ENCODE assay signal across 23 cellular contexts in the genomic region with DNA sequence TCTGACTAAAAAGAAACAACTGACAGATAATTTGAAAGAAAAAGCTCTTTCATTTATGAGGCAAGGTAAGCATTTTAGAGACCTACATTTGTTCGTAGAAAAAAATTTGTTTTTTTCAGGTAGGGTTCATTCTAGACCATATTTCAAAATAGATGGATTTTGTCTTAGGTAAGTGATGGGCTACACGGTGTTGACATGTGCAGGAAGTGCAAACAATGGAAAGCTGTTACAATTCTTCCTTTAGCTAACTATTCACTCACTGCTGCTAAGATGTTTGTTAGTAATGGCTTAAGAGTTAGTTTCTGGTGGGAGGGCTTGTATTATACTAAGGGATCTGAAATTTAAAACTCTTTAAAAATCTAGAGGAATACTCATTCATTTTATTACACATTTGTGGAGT.
DNase-seq lines count a peak whose midpoint lies in the region; ATAC-seq, FAIRE-seq and TF ChIP-seq lines count a peak whose summit lies in the region.
"Had no signal": no experiment of that assay in that cellular context is flagged by ENCODE, and none has a peak within 500 bp of the region (broad histone marks: within the 10 kb centered on the region; RNA-seq: fewer than 3 reads in every experiment).

No MANE protein-coding gene starts in this region.

- no peak overlapping the region for H3K27ac Mint-ChIP-seq in stimulated activated memory B cell treated with anti-CD40 and anti-IgM and Interleukin-4, amounts not matched to agents 10 μg/mL and 1 μg/mL and 100 μg/mL, for 72 hours
- H3K27ac Mint-ChIP-seq: B cell; CD4-positive, CD25-positive, alpha-beta regulatory T cell; CD8-positive, alpha-beta T cell; HFFc6 had no signal

- no peak for TF ChIP-seq RAD21 in HepG2 (CRISPR knock-in tag; IDR thresholded peaks at IDR 0.05)

- CTCF ChIA-PET in HepG2 (lab: Yijun Ruan, JAX; ENCODE audit: low intra/inter-chr PET ratio, low total read pairs) = no interaction called here

- H3K27ac ChIP-seq in HepG2 (ENCODE audit: extremely low read length, insufficient read depth, low read length) = no peak overlapping the region
- no peak overlapping the region for H3K27ac ChIP-seq in right lobe of liver
- H3K27ac ChIP-seq in body of pancreas = no peak overlapping the region
- H3K27ac ChIP-seq: 22Rv1, BLaER1, C4-2B had no signal

- H3K4me1 ChIP-seq in HepG2 (ENCODE audit: insufficient read depth, low read length) = peaks cover 15% of the 10 kb centered on the region
- H3K4me1 ChIP-seq in right lobe of liver = no peaks in the 10 kb centered on the region
- H3K4me1 ChIP-seq in body of pancreas = no peaks in the 10 kb centered on the region
- H3K4me1 ChIP-seq: BLaER1, Caco-2 had no signal

- intact Hi-C loops in HepG2 (cut with micrococcal nuclease; ENCODE audit: unreplicated experiment) (no loop called here), right lobe of liver (cut with DNase I) (no loop called here), body of pancreas (cut with DNase I) (no loop called here)

- no peak overlapping the region for H3K4me2 ChIP-seq in HepG2 (ENCODE audit: low read depth, low read length)
- H3K4me2 ChIP-seq: BLaER1 had no signal

- TF ChIP-seq CTCF in HepG2 (CRISPR knock-in tag; IDR thresholded peaks at IDR 0.05) (no peak), right lobe of liver (IDR thresholded peaks at IDR 0.05) (no peak), body of pancreas (IDR thresholded peaks at IDR 0.05) (no peak)

- H2AFZ ChIP-seq in HepG2 (ENCODE audit: low read length) = no peak overlapping the region

- FAIRE-seq in HepG2 (lab: Jason Lieb, UNC) (no peak), islet of Langerhans (lab: Jason Lieb, UNC) (peak; percentile 58)
- FAIRE-seq: GM12891, GM18507 had no signal

- H3K9me3 Mint-ChIP-seq in stimulated activated memory B cell treated with anti-CD40 and anti-IgM and Interleukin-4, amounts not matched to agents 10 μg/mL and 1 μg/mL and 100 μg/mL, for 72 hours = no peaks in the 10 kb centered on the region
- H3K9me3 Mint-ChIP-seq: CD4-positive, CD25-positive, alpha-beta regulatory T cell; CD8-positive, alpha-beta T cell; HFFc6 had no signal

- ATAC-seq in HepG2 (peak; percentile 57; the same call in 2 of the 3 replicates), right lobe of liver (no peak), body of pancreas (no peak)
- ATAC-seq in stimulated activated memory B cell treated with anti-CD40 and anti-IgM and Interleukin-4, amounts not matched to agents 10 μg/mL and 1 μg/mL and 100 μg/mL, for 72 hours = no peak
- ATAC-seq: CD8-positive, alpha-beta T cell had no signal

- H3K27me3 ChIP-seq in HepG2 (ENCODE audit: control insufficient read depth in 1 of 2, insufficient read depth in 2 of 2, low read length in 2 of 2) (no peaks in the 10 kb centered on the region), right lobe of liver (no peaks in the 10 kb centered on the region), body of pancreas (no peaks in the 10 kb centered on the region)
- H3K27me3 ChIP-seq: BLaER1 had no signal

- no peak overlapping the region for H3K4me3 Mint-ChIP-seq in stimulated activated memory B cell treated with anti-CD40 and anti-IgM and Interleukin-4, amounts not matched to agents 10 μg/mL and 1 μg/mL and 100 μg/mL, for 72 hours
- H3K4me3 Mint-ChIP-seq: B cell; CD4-positive, CD25-positive, alpha-beta regulatory T cell; CD8-positive, alpha-beta T cell; HFFc6 had no signal

- peak; percentile 15 for DNase-seq in DMS53 (lab: John Stamatoyannopoulos, UW)
- no peak for DNase-seq in DMS53 treated with DMSO at 0.1 percent for 48 hours (lab: John Stamatoyannopoulos, UW; ENCODE audit: unreplicated experiment)
- DNase-seq in HepG2 (ENCODE audit: low spot score) = peak; percentile 9
- DNase-seq in right lobe of liver = no peak
- DNase-seq in body of pancreas = no peak
- DNase-seq in HUDEP-2 (lab: John Stamatoyannopoulos, UW; ENCODE audit: unreplicated experiment in 76 of 76) = no peak
- DNase-seq: Caco-2; CD4-positive, CD25-positive, alpha-beta regulatory T cell; CD8-positive, alpha-beta T cell; DMS153; DMS79 treated with DMSO at 0.1 percent for 48 hours; GF-D8; GOT3; HFFc6 had no signal

- TF ChIP-seq POLR2A in HepG2 (IDR thresholded peaks at IDR 0.05; ENCODE audit: insufficient read depth in 1 of 2, low read depth in 2 of 2, low read length in 2 of 2) (no peak), right lobe of liver (IDR thresholded peaks at IDR 0.05) (no peak), body of pancreas (IDR thresholded peaks at IDR 0.05) (no peak)

- H3K79me2 ChIP-seq in HepG2 (ENCODE audit: insufficient read depth, low read length) = no peaks in the 10 kb centered on the region

- in situ Hi-C loops in HepG2 (cut with HindIII; ENCODE audit: extremely low pct_ligation_motif_present, low pct_unique_long_range_greater_than_20kb) = no loop called here

- H3K27me3 Mint-ChIP-seq in stimulated activated memory B cell treated with anti-CD40 and anti-IgM and Interleukin-4, amounts not matched to agents 10 μg/mL and 1 μg/mL and 100 μg/mL, for 72 hours = peaks cover 9% of the 10 kb centered on the region
- H3K27me3 Mint-ChIP-seq: B cell; CD4-positive, CD25-positive, alpha-beta regulatory T cell had no signal

- 12% methylated on average over 2 of the region's 2 CpGs for WGBS in HepG2 (ENCODE audit: low lambda C conversion rate)
- WGBS in right lobe of liver (ENCODE audit: insufficient coverage, low coverage, low lambda C conversion rate, missing lambda C conversion rate) = 37% methylated on average over 2 of the region's 2 CpGs
- WGBS in body of pancreas, 2 donors = 41 to 42% methylated on average over 2 of the region's 2 CpGs

- H3K9ac ChIP-seq in HepG2 (ENCODE audit: insufficient read depth, low read depth, low read length) = no peak overlapping the region
- H3K9ac ChIP-seq: BLaER1 had no signal

- POLR2A ChIA-PET in HepG2 (lab: Yijun Ruan, JAX) = no interaction called here

- H3K9me3 ChIP-seq in HepG2 (ENCODE audit: low read length) = no peaks in the 10 kb centered on the region
- H3K9me3 ChIP-seq in right lobe of liver = no peaks in the 10 kb centered on the region
- no peaks in the 10 kb centered on the region for H3K9me3 ChIP-seq in body of pancreas
- H3K9me3 ChIP-seq: BLaER1, Caco-2, HAP-1 had no signal

- TF ChIP-seq EP300 in HepG2 (IDR thresholded peaks at IDR 0.05; ENCODE audit: low read depth in 2 of 2, low read length in 2 of 2) (no peak), HepG2 (CRISPR knock-in tag; IDR thresholded peaks at IDR 0.05; ENCODE audit: borderline replicate concordance) (no peak)

- H3K36me3 ChIP-seq in HepG2 (replicated peaks in 1 of 2; ENCODE audit: control insufficient read depth in 1 of 2, insufficient read depth in 2 of 2, low read length in 2 of 2) = no peaks in the 10 kb centered on the region
- no peaks in the 10 kb centered on the region for H3K36me3 ChIP-seq in right lobe of liver
- no peaks in the 10 kb centered on the region for H3K36me3 ChIP-seq in body of pancreas (replicated peaks in 1 of 2; ENCODE audit: insufficient read depth in 1 of 2, low read depth in 2 of 2)
- H3K36me3 ChIP-seq: BLaER1, HAP-1 had no signal

- no peaks in the 10 kb centered on the region for H3K4me1 Mint-ChIP-seq in stimulated activated memory B cell treated with anti-CD40 and anti-IgM and Interleukin-4, amounts not matched to agents 10 μg/mL and 1 μg/mL and 100 μg/mL, for 72 hours
- H3K4me1 Mint-ChIP-seq: B cell; CD4-positive, CD25-positive, alpha-beta regulatory T cell had no signal

- no peak overlapping the region for H3K4me3 ChIP-seq in HepG2 (replicated peaks in 1 of 3; ENCODE audit: insufficient read depth in 1 of 3, low read depth in 2 of 3, low read length in 3 of 3)
- no peak overlapping the region for H3K4me3 ChIP-seq in right lobe of liver
- H3K4me3 ChIP-seq in body of pancreas = no peak overlapping the region
- H3K4me3 ChIP-seq: BLaER1, HAP-1 had no signal

- no peaks in the 10 kb centered on the region for H4K20me1 ChIP-seq in HepG2 (ENCODE audit: insufficient read depth, low read length)
- H4K20me1 ChIP-seq: BLaER1 had no signal

- H3K36me3 Mint-ChIP-seq in stimulated activated memory B cell treated with anti-CD40 and anti-IgM and Interleukin-4, amounts not matched to agents 10 μg/mL and 1 μg/mL and 100 μg/mL, for 72 hours = no peaks in the 10 kb centered on the region
- H3K36me3 Mint-ChIP-seq: CD4-positive, CD25-positive, alpha-beta regulatory T cell; CD8-positive, alpha-beta T cell had no signal

- no TSS peak for BruUV-seq in HepG2 (replicated peaks; lab: Mats Ljungman, UMichigan)

TF ChIP-seq in HepG2, 621 proteins besides CTCF, POLR2A, EP300 and RAD21 (continues in another document):
- TF ChIP-seq ADNP (CRISPR knock-in tag; IDR thresholded peaks at IDR 0.05) (no peak), FOXA3 (CRISPR knock-in tag; IDR thresholded peaks at IDR 0.05) (peak; percentile 62; the same call in 1 of the 2 replicates), HDAC6 (IDR thresholded peaks at IDR 0.05; ENCODE audit: low read depth, low read length) (no peak), ZNF17 (CRISPR knock-in tag; IDR thresholded peaks at IDR 0.05) (no peak), ARHGAP35 (CRISPR knock-in tag; IDR thresholded peaks at IDR 0.05; ENCODE audit: borderline replicate concordance) (no peak), ZNF83 (CRISPR knock-in tag; IDR thresholded peaks at IDR 0.05; ENCODE audit: borderline replicate concordance) (no peak)
- TF ChIP-seq, protein P1, sequence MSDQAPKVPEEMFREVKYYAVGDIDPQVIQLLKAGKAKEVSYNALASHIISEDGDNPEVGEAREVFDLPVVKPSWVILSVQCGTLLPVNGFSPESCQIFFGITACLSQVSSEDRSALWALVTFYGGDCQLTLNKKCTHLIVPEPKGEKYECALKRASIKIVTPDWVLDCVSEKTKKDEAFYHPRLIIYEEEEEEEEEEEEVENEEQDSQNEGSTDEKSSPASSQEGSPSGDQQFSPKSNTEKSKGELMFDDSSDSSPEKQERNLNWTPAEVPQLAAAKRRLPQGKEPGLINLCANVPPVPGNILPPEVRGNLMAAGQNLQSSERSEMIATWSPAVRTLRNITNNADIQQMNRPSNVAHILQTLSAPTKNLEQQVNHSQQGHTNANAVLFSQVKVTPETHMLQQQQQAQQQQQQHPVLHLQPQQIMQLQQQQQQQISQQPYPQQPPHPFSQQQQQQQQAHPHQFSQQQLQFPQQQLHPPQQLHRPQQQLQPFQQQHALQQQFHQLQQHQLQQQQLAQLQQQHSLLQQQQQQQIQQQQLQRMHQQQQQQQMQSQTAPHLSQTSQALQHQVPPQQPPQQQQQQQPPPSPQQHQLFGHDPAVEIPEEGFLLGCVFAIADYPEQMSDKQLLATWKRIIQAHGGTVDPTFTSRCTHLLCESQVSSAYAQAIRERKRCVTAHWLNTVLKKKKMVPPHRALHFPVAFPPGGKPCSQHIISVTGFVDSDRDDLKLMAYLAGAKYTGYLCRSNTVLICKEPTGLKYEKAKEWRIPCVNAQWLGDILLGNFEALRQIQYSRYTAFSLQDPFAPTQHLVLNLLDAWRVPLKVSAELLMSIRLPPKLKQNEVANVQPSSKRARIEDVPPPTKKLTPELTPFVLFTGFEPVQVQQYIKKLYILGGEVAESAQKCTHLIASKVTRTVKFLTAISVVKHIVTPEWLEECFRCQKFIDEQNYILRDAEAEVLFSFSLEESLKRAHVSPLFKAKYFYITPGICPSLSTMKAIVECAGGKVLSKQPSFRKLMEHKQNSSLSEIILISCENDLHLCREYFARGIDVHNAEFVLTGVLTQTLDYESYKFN (CRISPR knock-in tag; conservative IDR thresholded peaks at IDR 0.05) = 0 out of 2 replicates have a peak, but pooled peaks have one; percentile 13

Comparison
In these comparisons a context has a peak if more than half of its experiments do, and no peak if none do; other contexts are left out.
1. DNase-seq: peak in DMS53 (single experiment) and HepG2 (single experiment); none in DMS53 treated with DMSO at 0.1 percent for 48 hours (single experiment), right lobe of liver (0 of 3), body of pancreas (0 of 4) and HUDEP-2 (0 of 76).